In the genomic region with DNA sequence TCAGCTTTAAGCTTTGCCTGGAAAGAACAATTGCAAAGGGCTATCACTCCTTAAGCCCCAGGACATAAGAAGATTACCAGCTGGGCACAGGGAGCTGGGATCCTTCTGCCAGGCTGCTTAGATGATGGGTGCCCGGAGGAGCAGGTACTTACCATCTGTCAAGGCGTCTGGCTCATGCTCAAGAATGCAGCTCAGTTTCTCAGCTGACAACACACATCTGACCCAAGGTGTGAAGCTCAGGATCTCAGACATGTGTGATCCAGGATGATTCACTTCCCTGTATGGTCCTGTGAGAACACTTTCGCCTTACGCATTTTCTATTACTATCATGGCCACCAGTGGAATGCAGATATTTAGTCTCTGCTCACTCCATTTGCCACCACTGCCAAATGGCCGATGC, we compare ENCODE assay signal across 10 cellular contexts. TPM values are rescaled to one million over a fixed set of nuclear protein-coding genes. Genes with fewer than 3 reads are reported as not detected.
DNase-seq lines count a peak whose midpoint lies in the region; ATAC-seq and TF ChIP-seq lines count a peak whose summit lies in the region.
"Had no signal": no experiment of that assay in that cellular context is flagged by ENCODE, and none has a peak within 500 bp of the region (broad histone marks: within the 10 kb centered on the region; RNA-seq: fewer than 3 reads in every experiment).

No MANE protein-coding gene starts in this region.

- DNase-seq in activated naive CD4-positive, alpha-beta T cell treated with anti-CD3 and anti-CD28 coated beads for 36 hours, result peak; percentile 36
- no peak for DNase-seq in activated naive CD4-positive, alpha-beta T cell (lab: John Stamatoyannopoulos, UW)
- DNase-seq in NCI-H82 (lab: John Stamatoyannopoulos, UW) (peak; percentile 98), transverse colon (no peak), MCF 10A (ENCODE audit: unreplicated experiment) (no peak), upper lobe of right lung (no peak), NCI-H1092 (lab: John Stamatoyannopoulos, UW) (no peak)
- no peak for DNase-seq in activated naive CD8-positive, alpha-beta T cell treated with anti-CD3 and anti-CD28 coated beads, Interleukin-2, amount 50 U/mL, for 24 hours
- DNase-seq: DMS79 had no signal

- H3K9me3 ChIP-seq in transverse colon, result peaks cover 0 to 3% of the 10 kb centered on the region in 2 donors
- H3K9me3 ChIP-seq in upper lobe of right lung, result no peaks in the 10 kb centered on the region

- POLR2A ChIA-PET in MCF 10A (lab: Yijun Ruan, JAX), result no interaction called here

- intact Hi-C loops in activated naive CD4-positive, alpha-beta T cell treated with anti-CD3 and anti-CD28 coated beads for 36 hours (cut with micrococcal nuclease), result loop anchor here (1.0 to 5.0 kb wide), 3 partner anchors 16 to 640 kb away; no protein-coding TSS in a partner anchor
- intact Hi-C loops in transverse colon (cut with DNase I; ENCODE audit: low total_unique reads), result no loop called here
- intact Hi-C loops in MCF 10A (cut with micrococcal nuclease), result no loop called here
- intact Hi-C loops in upper lobe of right lung (cut with DNase I), result no loop called here

- H3K27ac ChIP-seq in transverse colon, result peak overlapping the region in 3 of 4 donors; percentile 49 to 67 (median 64)
- no peak overlapping the region for H3K27ac ChIP-seq in upper lobe of right lung
- H3K27ac ChIP-seq: cardiac muscle cell had no signal

- peak; percentile 40 for ATAC-seq in activated naive CD8-positive, alpha-beta T cell treated with anti-CD3 and anti-CD28 coated beads, Interleukin-2, amount 50 U/mL, for 24 hours
- no peak for ATAC-seq in upper lobe of right lung

- no peaks in the 10 kb centered on the region for H3K27me3 Mint-ChIP-seq in activated naive CD4-positive, alpha-beta T cell treated with anti-CD3 and anti-CD28 coated beads for 36 hours (ENCODE audit: low read depth)
- H3K27me3 Mint-ChIP-seq in activated naive CD8-positive, alpha-beta T cell treated with anti-CD3 and anti-CD28 coated beads, Interleukin-2, amount 50 U/mL, for 24 hours, result no peaks in the 10 kb centered on the region
- peaks cover 86% of the 10 kb centered on the region for H3K27me3 Mint-ChIP-seq in MCF 10A (ENCODE audit: insufficient read depth, unreplicated experiment)

- H3K36me3 ChIP-seq in transverse colon (no peaks in the 10 kb centered on the region), upper lobe of right lung (no peaks in the 10 kb centered on the region)
- H3K36me3 ChIP-seq: cardiac muscle cell had no signal

- peaks cover 46% of the 10 kb centered on the region for H3K4me1 Mint-ChIP-seq in activated naive CD4-positive, alpha-beta T cell treated with anti-CD3 and anti-CD28 coated beads for 36 hours (ENCODE audit: low read depth)
- H3K4me1 Mint-ChIP-seq in activated naive CD8-positive, alpha-beta T cell treated with anti-CD3 and anti-CD28 coated beads, Interleukin-2, amount 50 U/mL, for 24 hours, result peaks cover 45% of the 10 kb centered on the region
- no peaks in the 10 kb centered on the region for H3K4me1 Mint-ChIP-seq in MCF 10A (ENCODE audit: insufficient read depth, unreplicated experiment)

- peaks cover 16% of the 10 kb centered on the region for H3K9me3 Mint-ChIP-seq in activated naive CD4-positive, alpha-beta T cell treated with anti-CD3 and anti-CD28 coated beads for 36 hours
- H3K9me3 Mint-ChIP-seq in activated naive CD8-positive, alpha-beta T cell treated with anti-CD3 and anti-CD28 coated beads, Interleukin-2, amount 50 U/mL, for 24 hours, result peaks cover 15% of the 10 kb centered on the region
- no peaks in the 10 kb centered on the region for H3K9me3 Mint-ChIP-seq in MCF 10A (ENCODE audit: unreplicated experiment)

- BruUV-seq in MCF 10A (replicated peaks; lab: Mats Ljungman, UMichigan), result no TSS peak

- H3K27ac Mint-ChIP-seq in activated naive CD4-positive, alpha-beta T cell treated with anti-CD3 and anti-CD28 coated beads for 36 hours, result no peak overlapping the region
- no peak overlapping the region for H3K27ac Mint-ChIP-seq in activated naive CD8-positive, alpha-beta T cell treated with anti-CD3 and anti-CD28 coated beads, Interleukin-2, amount 50 U/mL, for 24 hours
- no peak overlapping the region for H3K27ac Mint-ChIP-seq in MCF 10A (ENCODE audit: low read depth, unreplicated experiment)

- no peak for TF ChIP-seq POLR2A in transverse colon (IDR thresholded peaks at IDR 0.05)

- no peaks in the 10 kb centered on the region for H3K4me1 ChIP-seq in transverse colon
- H3K4me1 ChIP-seq in upper lobe of right lung, result peaks cover 6% of the 10 kb centered on the region

- TF ChIP-seq EP300 in transverse colon (IDR thresholded peaks at IDR 0.05; ENCODE audit: low read depth), result no peak

- no peak for TF ChIP-seq CTCF in transverse colon (IDR thresholded peaks at IDR 0.05)
- TF ChIP-seq CTCF in MCF 10A (IDR thresholded peaks at IDR 0.05; ENCODE audit: unreplicated experiment), result no peak
- no peak for TF ChIP-seq CTCF in upper lobe of right lung (IDR thresholded peaks at IDR 0.05)

- in situ Hi-C loops in transverse colon (cut with MboI; ENCODE audit: low pct_ligation_motif_present in 1 of 4, low pct_unique_long_range_greater_than_20kb in 1 of 4, low sequenced_read_pairs in 3 of 4), result no loop called here

- WGBS in transverse colon (ENCODE audit: low coverage in 1 of 2), 2 donors, result 90 to 100% methylated on average over 1 to 5 of the region's 5 CpGs

- H3K4me3 ChIP-seq in transverse colon, result no peak overlapping the region
- H3K4me3 ChIP-seq in upper lobe of right lung, result no peak overlapping the region
- H3K4me3 ChIP-seq: cardiac muscle cell had no signal

- no peak overlapping the region for H3K4me3 Mint-ChIP-seq in activated naive CD4-positive, alpha-beta T cell treated with anti-CD3 and anti-CD28 coated beads for 36 hours
- H3K4me3 Mint-ChIP-seq in activated naive CD8-positive, alpha-beta T cell treated with anti-CD3 and anti-CD28 coated beads, Interleukin-2, amount 50 U/mL, for 24 hours, result peak overlapping the region; percentile 51
- no peak overlapping the region for H3K4me3 Mint-ChIP-seq in MCF 10A (ENCODE audit: unreplicated experiment)

- peaks cover 11% of the 10 kb centered on the region for H3K36me3 Mint-ChIP-seq in activated naive CD4-positive, alpha-beta T cell treated with anti-CD3 and anti-CD28 coated beads for 36 hours (ENCODE audit: low read depth)
- peaks cover 5% of the 10 kb centered on the region for H3K36me3 Mint-ChIP-seq in activated naive CD8-positive, alpha-beta T cell treated with anti-CD3 and anti-CD28 coated beads, Interleukin-2, amount 50 U/mL, for 24 hours (ENCODE audit: low read depth)
- no peaks in the 10 kb centered on the region for H3K36me3 Mint-ChIP-seq in MCF 10A (ENCODE audit: insufficient read depth, unreplicated experiment)

- CTCF ChIA-PET in activated naive CD4-positive, alpha-beta T cell treated with anti-CD3 and anti-CD28 coated beads for 36 hours (lab: Charles Lee), result interaction anchor here (1.1 to 2.1 kb wide), 2 partner anchors 8 to 10 kb away, joined by 3 to 10 read pairs; no protein-coding TSS in a partner anchor
- CTCF ChIA-PET in MCF 10A (lab: Yijun Ruan, JAX), result interaction anchor here (1.1 to 1.2 kb wide), 2 partner anchors 9 to 255 kb away, joined by 4 to 6 read pairs; no protein-coding TSS in a partner anchor

- H3K27me3 ChIP-seq in transverse colon, result no peaks in the 10 kb centered on the region
- H3K27me3 ChIP-seq in upper lobe of right lung, result no peaks in the 10 kb centered on the region
- H3K27me3 ChIP-seq: cardiac muscle cell had no signal

RNA-seq across cellular contexts. Expression of gene DISC1, which starts 14.7 kb away (rescaled TPM):
- 1 to 10 TPM; 4.8 to 5.0 TPM for total RNA-seq in activated naive CD4-positive, alpha-beta T cell treated with anti-CD3 and anti-CD28 coated beads for 36 hours
- total RNA-seq in transverse colon (10 to 100 TPM in 3 of 4 donors, 1 to 10 TPM in 1; 7.8 to 20.3 (median 11.5) TPM), MCF 10A (2022) (1.7 and 2.1 TPM in 2 replicates), upper lobe of right lung (9.5 TPM)

Comparison
In these comparisons a context has a peak if more than half of its experiments do, and no peak if none do; other contexts are left out.
1. DNase-seq: peak in activated naive CD4-positive, alpha-beta T cell treated with anti-CD3 and anti-CD28 coated beads for 36 hours (single experiment) and NCI-H82 (single experiment); none in activated naive CD4-positive, alpha-beta T cell (0 of 4), activated naive CD8-positive, alpha-beta T cell treated with anti-CD3 and anti-CD28 coated beads, Interleukin-2, amount 50 U/mL, for 24 hours (single experiment), transverse colon (single experiment), MCF 10A (single experiment), upper lobe of right lung (single experiment) and NCI-H1092 (single experiment).